Comparison of ENCODE assay signal across 2 cellular contexts in the genomic region with DNA sequence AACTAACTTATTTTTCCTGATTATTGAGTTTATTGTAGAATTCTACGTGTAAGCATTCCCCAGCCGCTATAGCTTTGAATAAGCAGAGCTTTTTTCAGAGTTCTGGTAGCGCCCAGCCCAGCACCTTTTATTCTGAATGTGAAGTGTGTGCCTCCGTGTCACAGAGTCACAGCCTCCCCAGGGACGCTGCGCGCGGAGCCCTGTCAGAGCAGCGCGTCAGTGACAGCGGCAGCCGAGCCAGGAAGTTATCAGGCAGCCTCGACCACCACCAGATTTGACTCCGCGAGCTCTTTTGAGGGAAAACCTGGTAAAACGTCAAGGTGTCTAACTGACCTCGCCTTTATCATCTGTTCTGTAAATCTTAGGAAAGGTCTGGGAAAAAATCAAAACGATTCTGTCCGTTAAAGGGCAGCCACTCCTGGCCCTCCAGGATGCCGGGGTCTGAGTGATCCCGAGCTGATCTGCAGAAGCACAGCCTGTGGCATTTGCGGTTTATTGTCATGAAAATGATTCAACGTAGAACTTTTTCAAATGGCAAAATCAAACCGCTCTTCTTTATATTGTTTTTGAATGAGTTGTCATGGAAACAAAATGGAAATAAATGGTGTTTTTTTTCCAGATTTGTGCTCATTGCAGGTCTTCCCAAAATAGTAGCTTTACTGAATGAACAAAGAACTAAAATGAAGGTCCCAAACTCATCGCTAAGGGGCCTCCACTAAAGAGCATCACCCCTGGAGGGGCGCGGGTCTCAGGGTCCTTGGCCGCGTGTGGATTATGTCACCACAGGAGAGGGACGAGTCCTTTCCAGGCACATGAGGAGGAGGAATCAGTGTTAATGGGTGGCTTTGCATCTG.
TF ChIP-seq lines count a peak whose summit lies in the region.

No MANE protein-coding gene starts in this region.

TF ChIP-seq in SK-N-SH, 30 proteins besides CTCF, POLR2A, EP300 and RAD21 (continued from another document):
- TF ChIP-seq, protein P1, sequence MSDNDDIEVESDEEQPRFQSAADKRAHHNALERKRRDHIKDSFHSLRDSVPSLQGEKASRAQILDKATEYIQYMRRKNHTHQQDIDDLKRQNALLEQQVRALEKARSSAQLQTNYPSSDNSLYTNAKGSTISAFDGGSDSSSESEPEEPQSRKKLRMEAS (IDR thresholded peaks at IDR 0.05; ENCODE audit: low read depth): no peak
- no peak for TF ChIP-seq FOXM1 (IDR thresholded peaks at IDR 0.05; ENCODE audit: low read depth)

TF ChIP-seq in SK-N-SH treated with all-trans-retinoic acid at 6 μM for 48 hours, 23 proteins besides CTCF, POLR2A, EP300 and RAD21 (continued from another document):
- TF ChIP-seq, protein P2, sequence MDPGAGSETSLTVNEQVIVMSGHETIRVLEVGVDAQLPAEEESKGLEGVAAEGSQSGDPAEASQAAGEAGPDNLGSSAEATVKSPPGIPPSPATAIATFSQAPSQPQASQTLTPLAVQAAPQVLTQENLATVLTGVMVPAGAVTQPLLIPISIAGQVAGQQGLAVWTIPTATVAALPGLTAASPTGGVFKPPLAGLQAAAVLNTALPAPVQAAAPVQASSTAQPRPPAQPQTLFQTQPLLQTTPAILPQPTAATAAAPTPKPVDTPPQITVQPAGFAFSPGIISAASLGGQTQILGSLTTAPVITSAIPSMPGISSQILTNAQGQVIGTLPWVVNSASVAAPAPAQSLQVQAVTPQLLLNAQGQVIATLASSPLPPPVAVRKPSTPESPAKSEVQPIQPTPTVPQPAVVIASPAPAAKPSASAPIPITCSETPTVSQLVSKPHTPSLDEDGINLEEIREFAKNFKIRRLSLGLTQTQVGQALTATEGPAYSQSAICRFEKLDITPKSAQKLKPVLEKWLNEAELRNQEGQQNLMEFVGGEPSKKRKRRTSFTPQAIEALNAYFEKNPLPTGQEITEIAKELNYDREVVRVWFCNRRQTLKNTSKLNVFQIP (CRISPR knock-in tag; IDR thresholded peaks at IDR 0.05; ENCODE audit: borderline replicate concordance, low read depth): no peak
- no peak for TF ChIP-seq ZNF8 (CRISPR knock-in tag; IDR thresholded peaks at IDR 0.05)
- TF ChIP-seq, protein P3, sequence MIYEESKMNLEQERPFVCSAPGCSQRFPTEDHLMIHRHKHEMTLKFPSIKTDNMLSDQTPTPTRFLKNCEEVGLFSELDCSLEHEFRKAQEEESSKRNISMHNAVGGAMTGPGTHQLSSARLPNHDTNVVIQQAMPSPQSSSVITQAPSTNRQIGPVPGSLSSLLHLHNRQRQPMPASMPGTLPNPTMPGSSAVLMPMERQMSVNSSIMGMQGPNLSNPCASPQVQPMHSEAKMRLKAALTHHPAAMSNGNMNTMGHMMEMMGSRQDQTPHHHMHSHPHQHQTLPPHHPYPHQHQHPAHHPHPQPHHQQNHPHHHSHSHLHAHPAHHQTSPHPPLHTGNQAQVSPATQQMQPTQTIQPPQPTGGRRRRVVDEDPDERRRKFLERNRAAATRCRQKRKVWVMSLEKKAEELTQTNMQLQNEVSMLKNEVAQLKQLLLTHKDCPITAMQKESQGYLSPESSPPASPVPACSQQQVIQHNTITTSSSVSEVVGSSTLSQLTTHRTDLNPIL (CRISPR knock-in tag; IDR thresholded peaks at IDR 0.05; ENCODE audit: low read depth): no peak
